Comparison of ENCODE assay signal across 10 cellular contexts in genomic region chr19:40416918-40417713, GRCh38. TPM values are rescaled to one million over a fixed set of nuclear protein-coding genes. Genes with fewer than 3 reads are reported as not detected.
DNase-seq lines count a peak whose midpoint lies in the region; ATAC-seq lines count a peak whose summit lies in the region.
"Had no signal": no experiment of that assay in that cellular context is flagged by ENCODE, and none has a peak within 500 bp of the region (broad histone marks: within the 10 kb centered on the region; RNA-seq: fewer than 3 reads in every experiment).

No MANE protein-coding gene starts in this region.

- ATAC-seq in HG03280 (IDR thresholded peaks at IDR 0.05; ENCODE audit: unreplicated experiment) (no peak), GM18907 (IDR thresholded peaks at IDR 0.05; ENCODE audit: unreplicated experiment) (no peak)

- no peak overlapping the region for H3K4me3 ChIP-seq in CD8-positive, alpha-beta memory T cell (ENCODE audit: low read length)
- H3K4me3 ChIP-seq in muscle layer of duodenum (ENCODE audit: low read depth in 1 of 2, low read length in 2 of 2): no peak overlapping the region

- H3K9me3 ChIP-seq in CD8-positive, alpha-beta memory T cell (ENCODE audit: low read length): no peaks in the 10 kb centered on the region
- H3K9me3 ChIP-seq in muscle layer of duodenum (ENCODE audit: control insufficient read depth in 1 of 2, low read length in 2 of 2): no peaks in the 10 kb centered on the region

- peak in 1 of 5 donors; percentile 24 for DNase-seq in CD8-positive, alpha-beta memory T cell
- DNase-seq in MV-4-11 (lab: John Stamatoyannopoulos, UW) (peak; percentile 74), putamen (ENCODE audit: low spot score) (no peak), NCI-H1694 (lab: John Stamatoyannopoulos, UW) (no peak)

- H3K9me3 Mint-ChIP-seq in CD8-positive, alpha-beta memory T cell: no peaks in the 10 kb centered on the region

- H3K27me3 Mint-ChIP-seq in CD8-positive, alpha-beta memory T cell: peaks cover 0 to 3% of the 10 kb centered on the region in 2 donors

- H3K27me3 ChIP-seq in CD8-positive, alpha-beta memory T cell (ENCODE audit: insufficient read depth, low read length, poor library complexity, severe bottlenecking): no peaks in the 10 kb centered on the region
- no peaks in the 10 kb centered on the region for H3K27me3 ChIP-seq in muscle layer of duodenum (ENCODE audit: low read depth, low read length)

- H3K27ac Mint-ChIP-seq in CD8-positive, alpha-beta memory T cell: peak overlapping the region in 3 of 8 donors; percentile 64 to 88 (median 83)

- H3K36me3 ChIP-seq in CD8-positive, alpha-beta memory T cell (ENCODE audit: insufficient read depth, low read length): no peaks in the 10 kb centered on the region
- peaks cover 0 to under 1% of the 10 kb centered on the region in 2 donors for H3K36me3 ChIP-seq in muscle layer of duodenum (ENCODE audit: control insufficient read depth in 1 of 2, insufficient read depth in 2 of 2, low read length in 2 of 2)

- H3K4me1 ChIP-seq in CD8-positive, alpha-beta memory T cell (ENCODE audit: insufficient read depth, low read length): peaks cover 8% of the 10 kb centered on the region
- H3K4me1 ChIP-seq in muscle layer of duodenum (ENCODE audit: control insufficient read depth in 1 of 2, insufficient read depth in 2 of 2, low read length in 2 of 2): peaks cover 4 to 7% of the 10 kb centered on the region in 2 donors

- H3K36me3 Mint-ChIP-seq in CD8-positive, alpha-beta memory T cell: peaks cover 0 to 4% (median 0%) of the 10 kb centered on the region in 3 donors

- POLR2A ChIA-PET in CD8-positive, alpha-beta memory T cell (lab: Charles Lee): no interaction called here

- CTCF ChIA-PET in CD8-positive, alpha-beta memory T cell (lab: Charles Lee): interaction anchor here (1.0 kb wide), 1 partner anchor 26 kb away, joined by 3 read pairs; no protein-coding TSS in a partner anchor

- peaks cover 16 to 23% (median 19%) of the 10 kb centered on the region in 3 donors for H3K4me1 Mint-ChIP-seq in CD8-positive, alpha-beta memory T cell

- peak overlapping the region; percentile 70 for H3K27ac ChIP-seq in CD8-positive, alpha-beta memory T cell (ENCODE audit: low read depth, low read length)
- H3K27ac ChIP-seq in cingulate gyrus (ENCODE audit: low read depth, low read length) (peak overlapping the region; percentile 69), muscle layer of duodenum (ENCODE audit: low read length) (peak overlapping the region; percentile 51)

- H3K4me3 Mint-ChIP-seq in CD8-positive, alpha-beta memory T cell: peak overlapping the region in 4 of 7 donors; percentile 2 to 58 (median 27)

RNA-seq across cellular contexts. Expression of gene PRX, which starts 3.9 kb away (rescaled TPM):
- total RNA-seq in CD8-positive, alpha-beta memory T cell: 1 to 10 TPM; 1.4 to 1.6 TPM
- 0.29 TPM for polyA plus RNA-seq in CD8-positive, alpha-beta memory T cell

RNA-seq across cellular contexts. Expression of gene SERTAD1, which starts 8.7 kb away (rescaled TPM):
- total RNA-seq in CD8-positive, alpha-beta memory T cell: 10 to 100 TPM; 15.9 to 17.8 TPM
- 13.0 TPM for polyA plus RNA-seq in CD8-positive, alpha-beta memory T cell

RNA-seq across cellular contexts. Expression of gene SERTAD3, which starts 27.0 kb away (rescaled TPM):
- total RNA-seq in CD8-positive, alpha-beta memory T cell: 1 to 10 TPM; 7.0 to 8.5 TPM
- polyA plus RNA-seq in CD8-positive, alpha-beta memory T cell: 9.5 TPM

RNA-seq across cellular contexts. Expression of gene HIPK4, which starts 27.1 kb away (rescaled TPM):
- not detected for total RNA-seq in CD8-positive, alpha-beta memory T cell
- polyA plus RNA-seq in CD8-positive, alpha-beta memory T cell: not detected
- total RNA-seq: kidney epithelial cell; T-helper 2 cell treated with Interferon-gamma antibody and Interleukin-4, amounts not matched to agents 100 ng/mL and 5 ng/mL, for 36 hours had no signal

RNA-seq across cellular contexts. Expression of gene BLVRB, which starts 48.4 kb away (rescaled TPM):
- 10 to 100 TPM; 17.4 to 18.9 TPM for total RNA-seq in CD8-positive, alpha-beta memory T cell
- polyA plus RNA-seq in CD8-positive, alpha-beta memory T cell: 22.8 TPM
